In genomic region chr6:156564807-156565149, GRCh38 we compare ENCODE assay signal across 13 cellular contexts.
"Had no signal": no experiment of that assay in that cellular context is flagged by ENCODE, and none has a peak within 500 bp of the region (broad histone marks: within the 10 kb centered on the region; RNA-seq: fewer than 3 reads in every experiment).

No MANE protein-coding gene starts in this region.

- H3K36me3 Mint-ChIP-seq: activated naive CD8-positive, alpha-beta T cell treated with anti-CD3 and anti-CD28 coated beads, Interleukin-2, amount 10 ng/mL, durations not matched to agents 7 days and 5 days had no signal

- H2AFZ ChIP-seq: hepatocyte had no signal

- H3K27me3 Mint-ChIP-seq: activated naive CD8-positive, alpha-beta T cell treated with anti-CD3 and anti-CD28 coated beads, Interleukin-2, amount 10 ng/mL, durations not matched to agents 7 days and 5 days; dendritic cell treated with granulocyte-macrophage colony-stimulating factor and Interleukin-4, amounts not matched to agents 40 ng/mL and 50 ng/mL, for 4 days had no signal

- H3K36me3 ChIP-seq: ovary, tibial nerve, vagina had no signal

- FAIRE-seq: kidney had no signal

- H3K9me3 ChIP-seq: ovary, vagina had no signal

- H3K27ac ChIP-seq: epithelial cell of prostate, hepatocyte, ovary, skin epidermis, tibial nerve, vagina had no signal

- H3K27me3 ChIP-seq: hepatocyte, ovary, tibial nerve, vagina had no signal

- H3K4me3 ChIP-seq: hepatocyte, ovary, skin epidermis, tibial nerve, vagina had no signal

- H3K4me3 Mint-ChIP-seq: activated CD4-positive, alpha-beta T cell treated with anti-CD3 and anti-CD28 coated beads for 36 hours; activated CD8-positive, alpha-beta T cell treated with anti-CD3 and anti-CD28 coated beads, Interleukin-2, amount 10 ng/mL, durations not matched to agents 7 days and 5 days; activated naive CD8-positive, alpha-beta T cell treated with anti-CD3 and anti-CD28 coated beads, Interleukin-2, amount 10 ng/mL, durations not matched to agents 7 days and 5 days; dendritic cell treated with granulocyte-macrophage colony-stimulating factor and Interleukin-4, amounts not matched to agents 40 ng/mL and 50 ng/mL, for 4 days; effector memory CD8-positive, alpha-beta T cell; neural crest cell had no signal

- H3K79me2 ChIP-seq: hepatocyte had no signal

- H3K27ac Mint-ChIP-seq: activated CD4-positive, alpha-beta T cell treated with anti-CD3 and anti-CD28 coated beads for 36 hours; activated CD8-positive, alpha-beta T cell treated with anti-CD3 and anti-CD28 coated beads, Interleukin-2, amount 10 ng/mL, durations not matched to agents 7 days and 5 days; activated naive CD8-positive, alpha-beta T cell treated with anti-CD3 and anti-CD28 coated beads, Interleukin-2, amount 10 ng/mL, durations not matched to agents 7 days and 5 days; dendritic cell treated with granulocyte-macrophage colony-stimulating factor and Interleukin-4, amounts not matched to agents 40 ng/mL and 50 ng/mL, for 4 days; effector memory CD8-positive, alpha-beta T cell had no signal

- H3K4me1 ChIP-seq: vagina had no signal
